In genomic region chr9:83538890-83539238, GRCh38 we compare ENCODE assay signal across 8 cellular contexts. TPM values are rescaled to one million over a fixed set of nuclear protein-coding genes. Genes with fewer than 3 reads are reported as not detected.
DNase-seq lines count a peak whose midpoint lies in the region; ATAC-seq and TF ChIP-seq lines count a peak whose summit lies in the region.

No MANE protein-coding gene starts in this region.

- no peak for TF ChIP-seq POLR2A in prostate gland (IDR thresholded peaks at IDR 0.05)

- no peaks in the 10 kb centered on the region for H3K27me3 Mint-ChIP-seq in Calu3 (ENCODE audit: unreplicated experiment)

- peak overlapping the region; percentile 73 for H3K4me3 Mint-ChIP-seq in Calu3 (ENCODE audit: low read depth, unreplicated experiment)

- no peak for DNase-seq in Calu3
- no peak for DNase-seq in RWPE2 (ENCODE audit: low spot score)
- no peak for DNase-seq in fibroblast of villous mesenchyme (ENCODE audit: low read depth)
- DNase-seq in prostate gland (ENCODE audit: low spot score): no peak
- no peak for DNase-seq in NCI-H2196 (lab: John Stamatoyannopoulos, UW; ENCODE audit: unreplicated experiment)
- DNase-seq in HUDEP-2 (lab: John Stamatoyannopoulos, UW; ENCODE audit: unreplicated experiment in 76 of 76): no peak

- H3K27ac Mint-ChIP-seq in Calu3 (ENCODE audit: unreplicated experiment): no peak overlapping the region

- CTCF ChIA-PET in Calu3 (lab: Charles Lee): interaction anchor here (1.1 to 1.6 kb wide), 3 partner anchors 15 to 319 kb away, joined by 3 to 10 read pairs (median 6); no protein-coding TSS in a partner anchor

- peak overlapping the region; percentile 26 for H3K4me3 ChIP-seq in RWPE2 (ENCODE audit: severe bottlenecking)
- H3K4me3 ChIP-seq in fibroblast of villous mesenchyme (ENCODE audit: low read depth, low read length): peak overlapping the region; percentile 53
- peak overlapping the region; percentile 42 to 48 for H3K4me3 ChIP-seq in prostate gland

- peaks cover 9% of the 10 kb centered on the region for H3K36me3 Mint-ChIP-seq in Calu3 (ENCODE audit: insufficient read depth, unreplicated experiment)

- H3K27ac ChIP-seq in RWPE2 (ENCODE audit: poor library complexity, severe bottlenecking): no peak overlapping the region
- H3K27ac ChIP-seq in prostate gland: peak overlapping the region; percentile 72 to 76

- 25% methylated on average over 6 of the region's 6 CpGs for WGBS in prostate gland

- H3K9me3 ChIP-seq in RWPE2 (ENCODE audit: severe bottlenecking): no peaks in the 10 kb centered on the region
- no peaks in the 10 kb centered on the region for H3K9me3 ChIP-seq in prostate gland

- no peaks in the 10 kb centered on the region for H3K4me1 ChIP-seq in RWPE2 (ENCODE audit: insufficient read depth, poor library complexity, severe bottlenecking)
- H3K4me1 ChIP-seq in prostate gland (replicated peaks): no peaks in the 10 kb centered on the region

- H3K36me3 ChIP-seq in RWPE2 (ENCODE audit: low read depth): no peaks in the 10 kb centered on the region
- H3K36me3 ChIP-seq in prostate gland: no peaks in the 10 kb centered on the region

- intact Hi-C loops in Calu3 (cut with micrococcal nuclease; ENCODE audit: unreplicated experiment) (no loop called here), prostate gland (cut with DNase I) (no loop called here)

- peaks cover 42% of the 10 kb centered on the region for H3K27me3 ChIP-seq in RWPE2 (ENCODE audit: insufficient read depth, poor library complexity, severe bottlenecking)
- no peaks in the 10 kb centered on the region for H3K27me3 ChIP-seq in prostate gland (replicated peaks; ENCODE audit: insufficient read depth)

- H3K4me1 Mint-ChIP-seq in Calu3 (ENCODE audit: low read depth, unreplicated experiment): no peaks in the 10 kb centered on the region

- ATAC-seq in RWPE2 (ENCODE audit: low read depth) (no peak), GM21515 (IDR thresholded peaks at IDR 0.05; ENCODE audit: unreplicated experiment) (no peak), HG03354 (IDR thresholded peaks at IDR 0.05; ENCODE audit: poor library complexity, severe bottlenecking, unreplicated experiment) (no peak)

- BruUV-seq in Calu3 (replicated peaks; lab: Mats Ljungman, UMichigan): no TSS peak

- H3K9me3 Mint-ChIP-seq in Calu3 (ENCODE audit: low read depth, unreplicated experiment): no peaks in the 10 kb centered on the region

- TF ChIP-seq CTCF in Calu3 (IDR thresholded peaks at IDR 0.05; ENCODE audit: unreplicated experiment): peak; percentile 32
- no peak for TF ChIP-seq CTCF in RWPE2 (IDR thresholded peaks at IDR 0.05; ENCODE audit: poor library complexity, severe bottlenecking)
- TF ChIP-seq CTCF in fibroblast of villous mesenchyme (IDR thresholded peaks at IDR 0.05; ENCODE audit: insufficient read depth, low read depth, low read length): no peak
- TF ChIP-seq CTCF in prostate gland (IDR thresholded peaks at IDR 0.05): no peak

RNA-seq across cellular contexts. Expression of gene FRMD3, which starts 0.7 kb away (rescaled TPM):
- total RNA-seq in Calu3 (2022) (0.38 and 0.93 TPM in 2 replicates), fibroblast of villous mesenchyme (0.64 and 0.86 TPM in 2 replicates), prostate gland (1 to 10 TPM; 2.3 to 3.4 TPM)
